In the genomic region with DNA sequence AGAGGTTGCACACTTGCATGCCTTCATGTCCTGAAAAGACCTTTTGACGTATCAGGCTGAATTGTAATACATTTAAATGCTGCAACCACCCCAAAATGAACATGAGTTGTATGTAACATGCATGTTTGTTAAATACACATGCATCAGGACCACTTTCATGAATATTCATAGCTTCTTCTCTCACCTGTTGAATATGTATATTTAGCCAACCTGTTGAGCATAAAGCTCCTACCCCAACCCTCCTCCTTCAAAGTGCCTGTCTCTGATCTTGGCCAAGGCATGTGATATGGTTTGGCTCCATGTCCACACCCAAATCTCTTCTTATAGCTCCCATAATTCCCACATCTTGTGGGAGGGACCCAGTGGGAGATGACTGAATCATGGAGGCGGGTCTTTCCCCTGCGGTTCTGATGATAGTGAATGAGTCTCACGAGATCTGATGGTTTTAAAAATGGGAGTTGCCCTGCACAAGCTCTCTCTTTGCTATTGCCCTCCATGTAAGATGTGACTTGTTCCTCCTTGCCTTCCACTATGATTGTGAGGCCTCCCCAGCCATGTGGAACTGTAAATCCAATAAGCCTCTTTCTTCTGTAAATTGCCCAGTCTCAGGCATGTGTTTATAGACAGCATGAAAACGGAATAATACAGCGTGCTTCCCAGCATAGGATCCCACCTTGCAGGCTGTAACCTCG, we compare ENCODE assay signal across 19 cellular contexts. TPM values are rescaled to one million over a fixed set of nuclear protein-coding genes. Genes with fewer than 3 reads are reported as not detected.
A peak's percentile ranks its signal among the peaks of the same experiment; 100 is the strongest.
DNase-seq lines count a peak whose midpoint lies in the region; ATAC-seq and TF ChIP-seq lines count a peak whose summit lies in the region.
"Had no signal": no experiment of that assay in that cellular context is flagged by ENCODE, and none has a peak within 500 bp of the region (broad histone marks: within the 10 kb centered on the region; RNA-seq: fewer than 3 reads in every experiment).

No MANE protein-coding gene starts in this region.

- H3K36me3 Mint-ChIP-seq in osteocyte (ENCODE audit: unreplicated experiment): peaks cover 2% of the 10 kb centered on the region
- H3K36me3 Mint-ChIP-seq: CD4-positive, CD25-positive, alpha-beta regulatory T cell; CD8-positive, alpha-beta memory T cell had no signal

- no peak overlapping the region for H3K9ac ChIP-seq in BLaER1
- H3K9ac ChIP-seq: GM23248 had no signal

- H3K9me3 Mint-ChIP-seq in osteocyte (ENCODE audit: unreplicated experiment): no peaks in the 10 kb centered on the region

- H3K4me3 ChIP-seq in BLaER1 (no peak overlapping the region), MG63 (no peak overlapping the region)
- H3K4me3 ChIP-seq: GM23248, HAP-1 had no signal

- no peaks in the 10 kb centered on the region for H4K20me1 ChIP-seq in BLaER1

- H3K27ac Mint-ChIP-seq in osteocyte (ENCODE audit: unreplicated experiment): no peak overlapping the region
- H3K27ac Mint-ChIP-seq: B cell; CD4-positive, CD25-positive, alpha-beta regulatory T cell; CD8-positive, alpha-beta memory T cell; HFFc6 had no signal

- H3K4me3 Mint-ChIP-seq in osteocyte (ENCODE audit: unreplicated experiment): no peak overlapping the region
- H3K4me3 Mint-ChIP-seq: B cell; CD4-positive, CD25-positive, alpha-beta regulatory T cell; CD8-positive, alpha-beta memory T cell; HFFc6 had no signal

- H3K36me3 ChIP-seq in BLaER1 (no peaks in the 10 kb centered on the region), MG63 (no peaks in the 10 kb centered on the region)
- H3K36me3 ChIP-seq: HAP-1 had no signal

- ATAC-seq in HG03095 (IDR thresholded peaks at IDR 0.05; ENCODE audit: unreplicated experiment): no peak
- no peak for ATAC-seq in HG03135 (IDR thresholded peaks at IDR 0.05; ENCODE audit: unreplicated experiment)

- no peak overlapping the region for H3K27ac ChIP-seq in BLaER1
- H3K27ac ChIP-seq: GM23248 had no signal

- TF ChIP-seq CTCF in osteocyte (IDR thresholded peaks at IDR 0.05): no peak

- H3K9me3 ChIP-seq in BLaER1 (peaks cover 26% of the 10 kb centered on the region), MG63 (0 out of 2 replicates have a peak, but pooled peaks cover 4% of the 10 kb centered on the region)
- H3K9me3 ChIP-seq: HAP-1 had no signal

- H3K27me3 ChIP-seq in BLaER1: peaks cover 72% of the 10 kb centered on the region
- H3K27me3 ChIP-seq in MG63: peaks cover 61% of the 10 kb centered on the region

- DNase-seq in MG63 (peak; percentile 4), cerebellar cortex (ENCODE audit: low spot score) (peak; percentile 12), osteocyte (ENCODE audit: extremely low spot score, unreplicated experiment) (peak; percentile 60), iPS-NIHi11 (ENCODE audit: low spot score) (no peak)
- DNase-seq in activated CD4-positive, alpha-beta T cell treated with anti-CD3 and anti-CD28 coated beads for 4 hours: no peak
- DNase-seq: 8988T; C1 segment of cervical spinal cord; CD4-positive, CD25-positive, alpha-beta regulatory T cell; CD8-positive, alpha-beta memory T cell; COR-L47; GM23248; HFFc6 had no signal

- peak overlapping the region; percentile 15; the same call in 1 of the 2 replicates for H3K4me2 ChIP-seq in BLaER1

- peaks cover 73% of the 10 kb centered on the region for H3K27me3 Mint-ChIP-seq in osteocyte (ENCODE audit: unreplicated experiment)

- peaks cover 32% of the 10 kb centered on the region for H3K4me1 ChIP-seq in BLaER1

- H3K4me1 Mint-ChIP-seq in osteocyte (ENCODE audit: unreplicated experiment): peaks cover 12% of the 10 kb centered on the region

RNA-seq across cellular contexts. Expression of a gene that starts 3.8 kb away (rescaled TPM):
- not detected in 2 replicates for total RNA-seq in MG63 (2014; rRNA removed; shearing (Covaris generic); ENCODE audit: low replicate concordance)
- total RNA-seq in osteocyte: not detected in 2 replicates
- total RNA-seq: A673; CD4-positive, CD25-positive, alpha-beta regulatory T cell; CD8-positive, alpha-beta memory T cell; GM23248; HFFc6 had no signal

RNA-seq across cellular contexts. Expression of a gene that starts 48.3 kb away (rescaled TPM):
- not detected in 2 replicates for total RNA-seq in MG63 (2014; rRNA removed; shearing (Covaris generic); ENCODE audit: low replicate concordance)
- total RNA-seq in osteocyte: not detected in 2 replicates
- total RNA-seq: A673; B cell; CD4-positive, CD25-positive, alpha-beta regulatory T cell; CD8-positive, alpha-beta memory T cell; GM23248; H4; HFFc6 had no signal

Comparison
In these comparisons a context has a peak if more than half of its experiments do, and no peak if none do; other contexts are left out.
1. DNase-seq: peak in MG63 (single experiment), cerebellar cortex (single experiment) and osteocyte (single experiment); none in iPS-NIHi11 (single experiment) and activated CD4-positive, alpha-beta T cell treated with anti-CD3 and anti-CD28 coated beads for 4 hours (0 of 2).